In the genomic region with DNA sequence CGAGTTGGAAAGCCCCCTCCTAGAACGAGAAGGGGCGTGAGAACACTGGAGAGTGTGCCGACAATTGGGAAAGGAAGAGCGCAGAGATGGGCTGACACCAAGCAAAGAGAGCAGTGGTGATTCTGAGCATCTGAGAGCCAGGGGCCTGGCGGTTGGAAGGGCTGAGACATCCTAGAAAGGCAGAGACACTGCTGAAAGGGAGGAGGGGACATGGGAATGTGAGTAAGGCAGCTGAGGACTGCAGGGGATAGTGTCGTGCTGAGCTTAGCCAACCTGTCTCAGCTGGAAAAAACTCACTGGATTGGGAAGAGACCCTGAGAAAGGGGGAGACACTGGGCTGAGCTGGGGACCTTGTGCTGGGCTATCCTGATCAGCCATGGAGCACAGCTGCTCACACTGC, we compare ENCODE assay signal across 20 cellular contexts. TPM values are rescaled to one million over a fixed set of nuclear protein-coding genes. Genes with fewer than 3 reads are reported as not detected.
DNase-seq lines count a peak whose midpoint lies in the region; TF ChIP-seq lines count a peak whose summit lies in the region.
"Had no signal": no experiment of that assay in that cellular context is flagged by ENCODE, and none has a peak within 500 bp of the region (broad histone marks: within the 10 kb centered on the region; RNA-seq: fewer than 3 reads in every experiment).

No MANE protein-coding gene starts in this region.

- no peaks in the 10 kb centered on the region for H3K4me1 Mint-ChIP-seq in activated CD4-positive, alpha-beta T cell treated with anti-CD3 and anti-CD28 coated beads, Interleukin-2, amount 10 ng/mL, durations not matched to agents 7 days and 5 days
- H3K4me1 Mint-ChIP-seq in endodermal cell, result peaks cover 17% of the 10 kb centered on the region
- H3K4me1 Mint-ChIP-seq in T-helper 2 cell treated with Interferon-gamma antibody and Interleukin-4, amounts not matched to agents 5 μg/mL and 100 μg/mL, for 36 hours (ENCODE audit: low read depth), result no peaks in the 10 kb centered on the region
- H3K4me1 Mint-ChIP-seq: B cell; CD4-positive, CD25-positive, alpha-beta regulatory T cell had no signal

- no peaks in the 10 kb centered on the region for H3K79me1 ChIP-seq in mesendoderm (ENCODE audit: low read length)

- no peak overlapping the region for H3K23ac ChIP-seq in mesendoderm (ENCODE audit: low read length)

- WGBS in endodermal cell (ENCODE audit: insufficient coverage in 1 of 2, insufficient read length in 1 of 2), 2 experiments, result 40 to 60% methylated on average over 4 to 7 of the region's 7 CpGs
- no CpG with 5 or more reads among the region's 7 CpGs for WGBS in mesendoderm (ENCODE audit: extremely low coverage, insufficient coverage, low lambda C conversion rate)
- WGBS in smooth muscle cell (ENCODE audit: low lambda C conversion rate), result 72% methylated on average over 7 of the region's 7 CpGs

- no peak overlapping the region for H3K56ac ChIP-seq in mesendoderm (ENCODE audit: low read length)

- POLR2A ChIA-PET in activated CD4-positive, alpha-beta T cell treated with anti-CD3 and anti-CD28 coated beads, Interleukin-2, amount 10 ng/mL, durations not matched to agents 7 days and 5 days (lab: Charles Lee), result no interaction called here

- H4K20me1 ChIP-seq in smooth muscle cell (ENCODE audit: low read depth), result no peaks in the 10 kb centered on the region

- H3K27me3 ChIP-seq in endodermal cell (ENCODE audit: control insufficient read depth, insufficient read depth, low read length, poor library complexity, severe bottlenecking) (no peaks in the 10 kb centered on the region), mesendoderm (ENCODE audit: insufficient read depth, low read length, poor library complexity) (no peaks in the 10 kb centered on the region), smooth muscle cell (ENCODE audit: low read depth) (no peaks in the 10 kb centered on the region), BE2C (no peaks in the 10 kb centered on the region)

- H2AK5ac ChIP-seq in mesendoderm (ENCODE audit: low read length), result no peak overlapping the region

- H3K79me2 ChIP-seq in mesendoderm (ENCODE audit: control insufficient read depth, insufficient read depth, low read length) (no peaks in the 10 kb centered on the region), smooth muscle cell (ENCODE audit: low read depth) (no peaks in the 10 kb centered on the region)

- H3K27ac ChIP-seq in endodermal cell (ENCODE audit: low read depth, low read length), result no peak overlapping the region
- no peak overlapping the region for H3K27ac ChIP-seq in mesendoderm (ENCODE audit: low read depth, low read length)
- H3K27ac ChIP-seq in smooth muscle cell (ENCODE audit: low read depth), result no peak overlapping the region
- H3K27ac ChIP-seq: HL-60 had no signal

- H3K4me3 ChIP-seq in endodermal cell (ENCODE audit: low read length) (no peak overlapping the region), mesendoderm (ENCODE audit: low read length) (no peak overlapping the region), smooth muscle cell (no peak overlapping the region), BE2C (ENCODE audit: low read depth, low read length) (no peak overlapping the region)

- H3K36me3 Mint-ChIP-seq in activated CD4-positive, alpha-beta T cell treated with anti-CD3 and anti-CD28 coated beads, Interleukin-2, amount 10 ng/mL, durations not matched to agents 7 days and 5 days (ENCODE audit: low read depth), result no peaks in the 10 kb centered on the region
- no peaks in the 10 kb centered on the region for H3K36me3 Mint-ChIP-seq in endodermal cell (ENCODE audit: low read depth)
- H3K36me3 Mint-ChIP-seq in T-helper 2 cell treated with Interferon-gamma antibody and Interleukin-4, amounts not matched to agents 5 μg/mL and 100 μg/mL, for 36 hours (ENCODE audit: low read depth), result no peaks in the 10 kb centered on the region
- H3K36me3 Mint-ChIP-seq: CD4-positive, CD25-positive, alpha-beta regulatory T cell had no signal

- no peak overlapping the region for H3K18ac ChIP-seq in mesendoderm (ENCODE audit: low read length)

- CTCF ChIA-PET in activated CD4-positive, alpha-beta T cell treated with anti-CD3 and anti-CD28 coated beads, Interleukin-2, amount 10 ng/mL, durations not matched to agents 7 days and 5 days (lab: Charles Lee), result interaction anchor here (1.6 kb wide), 1 partner anchor 12 kb away, joined by 5 read pairs; no protein-coding TSS in a partner anchor

- no peak overlapping the region for H3K4me3 Mint-ChIP-seq in activated CD4-positive, alpha-beta T cell treated with anti-CD3 and anti-CD28 coated beads, Interleukin-2, amount 10 ng/mL, durations not matched to agents 7 days and 5 days
- no peak overlapping the region for H3K4me3 Mint-ChIP-seq in endodermal cell
- H3K4me3 Mint-ChIP-seq in T-helper 2 cell treated with Interferon-gamma antibody and Interleukin-4, amounts not matched to agents 5 μg/mL and 100 μg/mL, for 36 hours, result no peak overlapping the region
- H3K4me3 Mint-ChIP-seq: B cell; CD4-positive, CD25-positive, alpha-beta regulatory T cell; HFFc6 had no signal

- peak overlapping the region; percentile 4 for H3K27ac Mint-ChIP-seq in activated CD4-positive, alpha-beta T cell treated with anti-CD3 and anti-CD28 coated beads, Interleukin-2, amount 10 ng/mL, durations not matched to agents 7 days and 5 days
- H3K27ac Mint-ChIP-seq in endodermal cell, result no peak overlapping the region
- no peak overlapping the region for H3K27ac Mint-ChIP-seq in T-helper 2 cell treated with Interferon-gamma antibody and Interleukin-4, amounts not matched to agents 5 μg/mL and 100 μg/mL, for 36 hours
- H3K27ac Mint-ChIP-seq: B cell, HFFc6 had no signal

- H2BK120ac ChIP-seq in mesendoderm (ENCODE audit: low read depth, low read length), result no peak overlapping the region

- H3K9ac ChIP-seq in endodermal cell (ENCODE audit: extremely low read depth, low read length, poor library complexity, severe bottlenecking) (no peak overlapping the region), mesendoderm (ENCODE audit: low read length) (no peak overlapping the region), smooth muscle cell (ENCODE audit: low read depth) (no peak overlapping the region)

- DNase-seq in activated CD4-positive, alpha-beta T cell treated with anti-CD3 and anti-CD28 coated beads, Interleukin-2, amount 10 ng/mL, durations not matched to agents 7 days and 5 days, result no peak
- DNase-seq in activated CD4-positive, alpha-beta T cell treated with anti-CD3 and anti-CD28 coated beads for 48 hours, result no peak
- DNase-seq in endodermal cell (peak; percentile 83), mesendoderm (peak; percentile 89), smooth muscle cell (lab: John Stamatoyannopoulos, UW; ENCODE audit: unreplicated experiment) (no peak), NCI-H146 (lab: John Stamatoyannopoulos, UW) (no peak), BE2C (no peak)
- DNase-seq in T-helper 2 cell treated with Interferon-gamma antibody and Interleukin-4, amounts not matched to agents 5 μg/mL and 100 μg/mL, for 36 hours (ENCODE audit: low spot score), result no peak
- DNase-seq: 8988T; CD4-positive, CD25-positive, alpha-beta regulatory T cell; COR-L47; GDM1; GOT3; HFFc6; NCI-H1092; NCI-H2081; OCI-M1; Right ventricle myocardium superior had no signal

- H3K27me3 Mint-ChIP-seq in activated CD4-positive, alpha-beta T cell treated with anti-CD3 and anti-CD28 coated beads, Interleukin-2, amount 10 ng/mL, durations not matched to agents 7 days and 5 days, result no peaks in the 10 kb centered on the region
- peaks cover 29% of the 10 kb centered on the region for H3K27me3 Mint-ChIP-seq in endodermal cell (ENCODE audit: insufficient read depth)
- H3K27me3 Mint-ChIP-seq in T-helper 2 cell treated with Interferon-gamma antibody and Interleukin-4, amounts not matched to agents 5 μg/mL and 100 μg/mL, for 36 hours (ENCODE audit: low read depth), result peaks cover 2% of the 10 kb centered on the region

- no peak overlapping the region for H2BK5ac ChIP-seq in mesendoderm (ENCODE audit: low read length)

- no peak for TF ChIP-seq CTCF in endodermal cell (conservative IDR thresholded peaks at IDR 0.05)
- TF ChIP-seq CTCF in smooth muscle cell (IDR thresholded peaks at IDR 0.05; ENCODE audit: borderline replicate concordance, insufficient read depth, poor library complexity, severe bottlenecking), result no peak
- TF ChIP-seq CTCF in BE2C (IDR thresholded peaks at IDR 0.05; ENCODE audit: low read depth, low read length), result no peak

- peaks cover 8% of the 10 kb centered on the region for H3K4me1 ChIP-seq in endodermal cell (ENCODE audit: control insufficient read depth, insufficient read depth, low read length)
- peaks cover 7% of the 10 kb centered on the region for H3K4me1 ChIP-seq in mesendoderm (ENCODE audit: control insufficient read depth, low read depth, low read length)
- peaks cover 28% of the 10 kb centered on the region for H3K4me1 ChIP-seq in smooth muscle cell (ENCODE audit: low read depth)
- H3K4me1 ChIP-seq in BE2C, result no peaks in the 10 kb centered on the region

- H4K8ac ChIP-seq in mesendoderm (ENCODE audit: low read depth, low read length), result no peak overlapping the region

- peaks cover 4% of the 10 kb centered on the region for H3F3A ChIP-seq in smooth muscle cell (ENCODE audit: low read depth)

- no peak overlapping the region for H2AFZ ChIP-seq in smooth muscle cell (ENCODE audit: low read depth)

- no peak overlapping the region for H2BK15ac ChIP-seq in mesendoderm (replicated peaks; ENCODE audit: low read depth)

- no peak overlapping the region for H4K5ac ChIP-seq in mesendoderm (ENCODE audit: low read length)

- no peaks in the 10 kb centered on the region for H3K9me3 Mint-ChIP-seq in activated CD4-positive, alpha-beta T cell treated with anti-CD3 and anti-CD28 coated beads, Interleukin-2, amount 10 ng/mL, durations not matched to agents 7 days and 5 days
- H3K9me3 Mint-ChIP-seq in endodermal cell, result no peaks in the 10 kb centered on the region
- no peaks in the 10 kb centered on the region for H3K9me3 Mint-ChIP-seq in T-helper 2 cell treated with Interferon-gamma antibody and Interleukin-4, amounts not matched to agents 5 μg/mL and 100 μg/mL, for 36 hours
- H3K9me3 Mint-ChIP-seq: CD4-positive, CD25-positive, alpha-beta regulatory T cell; HFFc6 had no signal

- no peak overlapping the region for H3K4me2 ChIP-seq in mesendoderm (ENCODE audit: low read length)
- peak overlapping the region; percentile 39 for H3K4me2 ChIP-seq in smooth muscle cell

- H3K36me3 ChIP-seq in endodermal cell (ENCODE audit: control insufficient read depth, insufficient read depth, low read length) (no peaks in the 10 kb centered on the region), mesendoderm (ENCODE audit: control insufficient read depth, insufficient read depth, low read length) (no peaks in the 10 kb centered on the region), smooth muscle cell (ENCODE audit: low read depth) (no peaks in the 10 kb centered on the region), BE2C (no peaks in the 10 kb centered on the region)

- H3K9me3 ChIP-seq in endodermal cell (ENCODE audit: control insufficient read depth, low read length), result no peaks in the 10 kb centered on the region
- H3K9me3 ChIP-seq in smooth muscle cell (replicated peaks; ENCODE audit: low read depth), result no peaks in the 10 kb centered on the region
- H3K9me3 ChIP-seq in BE2C, result no peaks in the 10 kb centered on the region

- no peak overlapping the region for H3K4ac ChIP-seq in mesendoderm (ENCODE audit: low read depth, low read length)

RNA-seq across cellular contexts. Expression of a gene that starts 58.1 kb away (rescaled TPM):
- total RNA-seq in activated CD4-positive, alpha-beta T cell treated with anti-CD3 and anti-CD28 coated beads, Interleukin-2, amount 10 ng/mL, durations not matched to agents 7 days and 5 days, result 10 to 100 TPM; 42.0 to 43.1 TPM
- total RNA-seq in endodermal cell (10 to 100 TPM; 43.1 to 56.5 TPM), smooth muscle cell (11.7 and 13.9 TPM in 2 replicates)
- 25.6 TPM for polyA plus RNA-seq in endodermal cell (2013, experiment 1 of 2)
- 24.6 TPM for polyA plus RNA-seq in endodermal cell (2013, experiment 2 of 2)
- 50.8 TPM for polyA plus RNA-seq in mesendoderm (2013, experiment 1 of 2)
- polyA plus RNA-seq in mesendoderm (2013, experiment 2 of 2), result 51.5 TPM
- 8.5 and 9.4 TPM in 2 replicates for polyA plus RNA-seq in smooth muscle cell
- 12.8 TPM for polyA plus RNA-seq in BE2C (2012; ENCODE audit: insufficient read depth, insufficient read length, low read depth)

Comparison
In these comparisons a context has a peak if more than half of its experiments do, and no peak if none do; other contexts are left out.
1. DNase-seq: peak in endodermal cell (single experiment) and mesendoderm (single experiment); none in activated CD4-positive, alpha-beta T cell treated with anti-CD3 and anti-CD28 coated beads, Interleukin-2, amount 10 ng/mL, durations not matched to agents 7 days and 5 days (single experiment), activated CD4-positive, alpha-beta T cell treated with anti-CD3 and anti-CD28 coated beads for 48 hours (single experiment), smooth muscle cell (single experiment), NCI-H146 (single experiment), T-helper 2 cell treated with Interferon-gamma antibody and Interleukin-4, amounts not matched to agents 5 μg/mL and 100 μg/mL, for 36 hours (single experiment) and BE2C (single experiment).